Comparison of ENCODE assay signal across 8 cellular contexts in genomic region chr1:58814251-58815068, GRCh38. TPM values are rescaled to one million over a fixed set of nuclear protein-coding genes. Genes with fewer than 3 reads are reported as not detected.
DNase-seq lines count a peak whose midpoint lies in the region; ATAC-seq, FAIRE-seq and TF ChIP-seq lines count a peak whose summit lies in the region.

No MANE protein-coding gene starts in this region.

- H3K27me3 ChIP-seq in HL-60 (ENCODE audit: insufficient read depth, poor library complexity, severe bottlenecking) (no peaks in the 10 kb centered on the region), iPS-20b (ENCODE audit: insufficient read depth, low read length) (peaks cover 28% of the 10 kb centered on the region)

- H3K4me3 ChIP-seq in HL-60 (replicated peaks; ENCODE audit: insufficient read depth, low read length), result no peak overlapping the region
- peak overlapping the region; percentile 66; the same call in 1 of the 2 replicates for H3K4me3 ChIP-seq in iPS-20b (ENCODE audit: low read length)
- peak overlapping the region; percentile 10 to 63 (median 46) for H3K4me3 ChIP-seq in skin epidermis

- TF ChIP-seq CTCF in HL-60 (IDR thresholded peaks at IDR 0.05; ENCODE audit: insufficient read depth, low read length), result no peak

- WGBS in adipose tissue, 3 donors, result 50 to 66% (median 55%) methylated on average over 39 to 45 of the region's 45 CpGs

- H3K27ac ChIP-seq in HL-60 (replicated peaks) (peak overlapping the region; percentile 42), adipose tissue (ENCODE audit: low read depth, low read length) (peak overlapping the region; percentile 51), iPS-20b (ENCODE audit: low read length) (no peak overlapping the region), skin epidermis (peak overlapping the region in 20 of 21 experiments; percentile 45 to 96 (median 89))

- no peaks in the 10 kb centered on the region for H3K36me3 ChIP-seq in iPS-20b (ENCODE audit: insufficient read depth, low read depth, low read length)

- peaks cover 6% of the 10 kb centered on the region; the same call in 1 of the 2 replicates for H3K4me1 ChIP-seq in iPS-20b (ENCODE audit: insufficient read depth, low read length)

- H3K9me3 ChIP-seq in iPS-20b (ENCODE audit: insufficient read depth, low read depth, low read length), result no peaks in the 10 kb centered on the region

- no peak for ATAC-seq in HG03432 (IDR thresholded peaks at IDR 0.05; ENCODE audit: unreplicated experiment)

- FAIRE-seq in H54 (lab: Jason Lieb, UNC) (no peak), GM12892 (lab: Jason Lieb, UNC) (no peak)

- DNase-seq in HL-60 (ENCODE audit: low read depth in 1 of 2, low spot score in 1 of 2) (no peak), H54 (ENCODE audit: insufficient read length, low spot score) (no peak), NCI-H82 treated with DMSO at 0.1 percent for 48 hours (lab: John Stamatoyannopoulos, UW; ENCODE audit: unreplicated experiment) (no peak), GM12892 (ENCODE audit: insufficient read length) (no peak)

- TF ChIP-seq POLR2A in H54 (IDR thresholded peaks at IDR 0.05; ENCODE audit: low read depth, low read length) (no peak), GM12892 (IDR thresholded peaks at IDR 0.05; ENCODE audit: low read depth, low read length) (no peak)

- H3K9ac ChIP-seq in iPS-20b (ENCODE audit: low read depth, low read length), result peak overlapping the region; percentile 29; the same call in 1 of the 2 replicates

RNA-seq across cellular contexts. Expression of gene JUN, which starts 30.6 kb away (rescaled TPM):
- polyA plus RNA-seq in adipose tissue, result 100 to 1,000 TPM in 2 of 3 donors, 10 to 100 TPM in 1; 91.8 to 443 (median 176) TPM
- polyA plus RNA-seq in GM12892 (2012; ENCODE audit: missing spikeins), result 5.2 TPM
